Comparison of ENCODE assay signal across 9 cellular contexts in the genomic region with DNA sequence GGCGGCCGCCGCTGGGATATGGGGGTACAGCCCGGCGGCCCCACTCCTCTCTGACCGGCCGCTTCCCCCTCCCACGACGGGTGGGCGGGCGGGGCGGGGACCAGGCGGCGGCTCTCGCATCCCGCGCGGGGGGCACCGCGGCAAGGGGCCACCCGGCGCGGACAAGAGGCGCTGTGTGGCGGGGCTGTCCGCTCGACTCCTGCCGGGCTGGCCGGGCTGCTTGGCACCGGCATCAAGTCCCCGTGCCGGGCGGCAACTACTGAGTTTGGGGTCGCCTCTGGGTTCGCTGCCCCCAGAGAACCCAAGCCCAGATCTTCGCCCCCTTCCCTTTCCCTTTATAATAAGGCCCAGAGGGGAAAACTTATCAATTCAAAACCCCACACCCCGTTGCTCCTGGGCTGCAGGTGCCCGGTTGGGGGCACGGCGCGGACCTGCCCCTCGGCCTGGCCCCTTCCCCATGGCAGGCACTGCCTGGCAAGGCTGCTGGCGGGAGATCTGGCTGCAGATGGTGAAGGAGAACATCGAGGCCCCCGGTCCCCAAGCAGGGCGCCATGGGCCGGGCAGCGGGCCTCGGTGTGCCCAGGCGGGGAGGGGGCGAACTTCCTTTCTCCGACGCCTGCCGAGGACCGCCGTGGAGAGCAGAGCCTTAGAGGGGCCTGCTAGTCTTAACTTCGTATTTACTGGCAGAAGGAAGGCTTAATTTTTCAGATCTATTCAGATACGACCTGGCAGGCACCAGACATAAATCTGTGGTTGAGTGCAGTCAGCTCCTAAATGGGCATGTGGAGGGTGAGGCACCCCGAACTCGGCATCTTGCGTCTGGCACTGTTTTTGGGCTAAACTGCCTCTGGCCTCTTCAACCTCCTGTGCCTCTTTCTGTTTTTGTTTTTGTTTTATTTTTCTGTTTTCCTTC. TPM values are rescaled to one million over a fixed set of nuclear protein-coding genes. Genes with fewer than 3 reads are reported as not detected.
DNase-seq lines count a peak whose midpoint lies in the region; ATAC-seq and TF ChIP-seq lines count a peak whose summit lies in the region.
"Had no signal": no experiment of that assay in that cellular context is flagged by ENCODE, and none has a peak within 500 bp of the region (broad histone marks: within the 10 kb centered on the region; RNA-seq: fewer than 3 reads in every experiment).

No MANE protein-coding gene starts in this region.

- no peaks in the 10 kb centered on the region for H3K36me3 Mint-ChIP-seq in activated naive CD8-positive, alpha-beta T cell treated with anti-CD3 and anti-CD28 coated beads, Interleukin-2, amount 50 U/mL, for 24 hours (ENCODE audit: low read depth)
- no peaks in the 10 kb centered on the region for H3K36me3 Mint-ChIP-seq in immature natural killer cell

- ATAC-seq in activated naive CD8-positive, alpha-beta T cell treated with anti-CD3 and anti-CD28 coated beads, Interleukin-2, amount 50 U/mL, for 24 hours, result no peak
- no peak for ATAC-seq in GM18511 (IDR thresholded peaks at IDR 0.05; ENCODE audit: unreplicated experiment)
- ATAC-seq in GM21528 (IDR thresholded peaks at IDR 0.05; ENCODE audit: low FRiP score, unreplicated experiment), result no peak

- no peaks in the 10 kb centered on the region for H3K9me3 ChIP-seq in tibial artery

- DNase-seq in activated CD8-positive, alpha-beta memory T cell treated with anti-CD3 and anti-CD28 coated beads for 24 hours, result peak; percentile 75
- DNase-seq in activated CD8-positive, alpha-beta memory T cell treated with anti-CD3 and anti-CD28 coated beads, Interleukin-2, amount 50 U/mL, for 4 hours, result no peak
- no peak for DNase-seq in activated naive CD8-positive, alpha-beta T cell treated with anti-CD3 and anti-CD28 coated beads, Interleukin-2, amount 50 U/mL, for 24 hours
- DNase-seq in immature natural killer cell (no peak), tibial artery (no peak), kidney tubule cell (ENCODE audit: low spot score) (no peak)
- DNase-seq: foreskin melanocyte had no signal

- no peak overlapping the region for H3K27ac ChIP-seq in tibial artery

- H3K4me3 Mint-ChIP-seq in activated naive CD8-positive, alpha-beta T cell treated with anti-CD3 and anti-CD28 coated beads, Interleukin-2, amount 50 U/mL, for 24 hours, result peak overlapping the region; percentile 82
- peak overlapping the region; percentile 80 to 89 (median 88) for H3K4me3 Mint-ChIP-seq in immature natural killer cell

- H3K36me3 ChIP-seq in tibial artery, result no peaks in the 10 kb centered on the region

- peak overlapping the region; percentile 40 to 56 for H3K4me3 ChIP-seq in tibial artery

- peaks cover 0 to 33% of the 10 kb centered on the region in 2 donors for H3K27me3 ChIP-seq in tibial artery

- peak overlapping the region; percentile 83 for H3K27ac Mint-ChIP-seq in activated naive CD8-positive, alpha-beta T cell treated with anti-CD3 and anti-CD28 coated beads, Interleukin-2, amount 50 U/mL, for 24 hours
- peak overlapping the region; percentile 34 to 89 (median 76) for H3K27ac Mint-ChIP-seq in immature natural killer cell

- H3K27me3 Mint-ChIP-seq in activated naive CD8-positive, alpha-beta T cell treated with anti-CD3 and anti-CD28 coated beads, Interleukin-2, amount 50 U/mL, for 24 hours, result peaks cover 10% of the 10 kb centered on the region
- H3K27me3 Mint-ChIP-seq in immature natural killer cell (ENCODE audit: low read depth in 3 of 3), result peaks cover 0 to 2% (median 1%) of the 10 kb centered on the region in 3 donors

- peaks cover 0 to 19% (median 14%) of the 10 kb centered on the region in 4 donors for H3K4me1 ChIP-seq in tibial artery

- TF ChIP-seq CTCF in tibial artery (IDR thresholded peaks at IDR 0.05), result no peak

- intact Hi-C loops in tibial artery (cut with DNase I; ENCODE audit: low total_unique reads), result no loop called here

- H3K4me1 Mint-ChIP-seq in activated naive CD8-positive, alpha-beta T cell treated with anti-CD3 and anti-CD28 coated beads, Interleukin-2, amount 50 U/mL, for 24 hours, result peaks cover 50% of the 10 kb centered on the region
- H3K4me1 Mint-ChIP-seq in immature natural killer cell, result peaks cover 46 to 49% of the 10 kb centered on the region in 2 donors

- H3K9me3 Mint-ChIP-seq in activated naive CD8-positive, alpha-beta T cell treated with anti-CD3 and anti-CD28 coated beads, Interleukin-2, amount 50 U/mL, for 24 hours, result no peaks in the 10 kb centered on the region
- H3K9me3 Mint-ChIP-seq in immature natural killer cell, result no peaks in the 10 kb centered on the region

RNA-seq across cellular contexts. Expression of a gene that starts 0.9 kb away (rescaled TPM):
- 10 to 100 TPM; 24.4 to 68.7 (median 25.4) TPM for polyA plus RNA-seq in immature natural killer cell

RNA-seq across cellular contexts. Expression of a gene that starts 38.2 kb away (rescaled TPM):
- not detected for polyA plus RNA-seq in immature natural killer cell
